Comparison of ENCODE assay signal across 9 cellular contexts in the genomic region with DNA sequence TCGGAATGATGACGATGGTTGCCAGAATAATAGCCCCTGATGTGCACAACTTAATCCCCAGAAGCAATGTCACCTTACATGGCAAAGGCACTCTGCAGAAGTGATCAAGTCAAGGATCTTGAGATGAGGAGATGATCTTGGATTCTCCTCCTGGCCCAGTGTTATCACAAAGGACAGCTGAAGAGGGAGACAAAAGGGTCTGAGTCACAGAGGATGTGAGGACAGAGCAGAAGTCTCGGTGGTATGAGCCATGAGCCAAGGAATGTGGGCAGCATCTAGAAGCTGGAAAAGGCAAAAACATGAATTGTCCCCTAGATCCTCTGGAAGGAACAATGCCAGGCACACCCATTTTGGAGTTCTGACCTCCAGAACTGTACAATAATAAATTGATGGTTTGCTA.
"Had no signal": no experiment of that assay in that cellular context is flagged by ENCODE, and none has a peak within 500 bp of the region (broad histone marks: within the 10 kb centered on the region; RNA-seq: fewer than 3 reads in every experiment).

No MANE protein-coding gene starts in this region.

- FAIRE-seq: H1, H54, HepG2 had no signal

- H3K4me3 ChIP-seq: GM23338 had no signal

- ATAC-seq: GM23338, HepG2 had no signal

- H3K36me3 Mint-ChIP-seq: IgD-negative memory B cell had no signal

- H3K27ac Mint-ChIP-seq: GM23338, IgD-negative memory B cell had no signal

- H3K4me3 Mint-ChIP-seq: GM23338, H9, IgD-negative memory B cell had no signal

- H3K27ac ChIP-seq: KMS-11 had no signal

- DNase-seq: H9, HCEC 1CT, KBM-7 had no signal
